28 cellular contexts compared by ENCODE assay signal in genomic region chr22:37086184-37086583, GRCh38. TPM values are rescaled to one million over a fixed set of nuclear protein-coding genes. Genes with fewer than 3 reads are reported as not detected.
DNase-seq lines count a peak whose midpoint lies in the region; ATAC-seq and TF ChIP-seq lines count a peak whose summit lies in the region.
"Had no signal": no experiment of that assay in that cellular context is flagged by ENCODE, and none has a peak within 500 bp of the region (broad histone marks: within the 10 kb centered on the region; RNA-seq: fewer than 3 reads in every experiment).

No MANE protein-coding gene starts in this region.

- H3K4me1 ChIP-seq in OCI-LY3 (ENCODE audit: low read length), result peaks cover 65% of the 10 kb centered on the region
- peaks cover 0 to 2% of the 10 kb centered on the region in 2 donors for H3K4me1 ChIP-seq in neuronal stem cell (ENCODE audit: control insufficient read depth in 2 of 2, insufficient read depth in 1 of 2, low read depth in 1 of 2, low read length in 2 of 2)

- H3K23ac ChIP-seq in neuronal stem cell (ENCODE audit: low read depth, low read length, poor library complexity), result no peak overlapping the region

- CTCF ChIA-PET in activated CD4-positive, alpha-beta T cell treated with anti-CD3 and anti-CD28 coated beads for 36 hours (lab: Charles Lee), result interaction anchor here (0.6 kb wide), 1 partner anchor 306 kb away, joined by 3 read pairs; no protein-coding TSS in a partner anchor
- CTCF ChIA-PET in activated CD4-positive, alpha-beta memory T cell treated with anti-CD3 and anti-CD28 coated beads for 36 hours (lab: Charles Lee), result interaction anchor here (1.0 to 1.2 kb wide), 2 partner anchors 9 to 40 kb away, joined by 3 read pairs; no protein-coding TSS in a partner anchor
- CTCF ChIA-PET in activated CD4-positive, alpha-beta memory T cell treated with anti-CD3 and anti-CD28 coated beads, Interleukin-2, amount 10 ng/mL, durations not matched to agents 7 days and 5 days (lab: Charles Lee), result interaction anchor here (0.6 to 1.5 kb wide), 2 partner anchors 36 to 67 kb away, joined by 3 to 4 read pairs; partner anchors contain the start of genes MPST and TST

- no peak overlapping the region for H2BK15ac ChIP-seq in neuronal stem cell (ENCODE audit: low read length)

- peaks cover 39% of the 10 kb centered on the region for H3K79me2 ChIP-seq in OCI-LY3 (ENCODE audit: low read length)

- no peaks in the 10 kb centered on the region for H3K79me1 ChIP-seq in neuronal stem cell (ENCODE audit: low read depth, low read length)

- H3K4me1 Mint-ChIP-seq in activated CD4-positive, alpha-beta T cell treated with anti-CD3 and anti-CD28 coated beads for 36 hours, result peaks cover 41% of the 10 kb centered on the region
- H3K4me1 Mint-ChIP-seq in activated CD4-positive, alpha-beta memory T cell treated with anti-CD3 and anti-CD28 coated beads for 36 hours (ENCODE audit: low read depth), result peaks cover 55% of the 10 kb centered on the region
- peaks cover 67% of the 10 kb centered on the region for H3K4me1 Mint-ChIP-seq in activated CD4-positive, alpha-beta memory T cell treated with anti-CD3 and anti-CD28 coated beads, Interleukin-2, amount 10 ng/mL, durations not matched to agents 7 days and 5 days
- H3K4me1 Mint-ChIP-seq: B cell had no signal

- DNase-seq in activated CD4-positive, alpha-beta T cell treated with anti-CD3 and anti-CD28 coated beads for 36 hours, result no peak
- DNase-seq in activated CD4-positive, alpha-beta T cell treated with anti-CD3 and anti-CD28 coated beads, Interleukin-2, amount 50 U/mL, for 4 hours, result no peak
- DNase-seq in activated CD4-positive, alpha-beta memory T cell treated with anti-CD3 and anti-CD28 coated beads for 36 hours, result no peak
- no peak for DNase-seq in activated CD4-positive, alpha-beta memory T cell treated with anti-CD3 and anti-CD28 coated beads, Interleukin-2, amount 10 ng/mL, durations not matched to agents 7 days and 5 days
- DNase-seq in neuronal stem cell (ENCODE audit: low spot score), result no peak
- no peak for DNase-seq in COR-L47 (lab: John Stamatoyannopoulos, UW)
- DNase-seq in NAMALWA (ENCODE audit: low spot score), result no peak
- DNase-seq: AML-193; CD4-positive, alpha-beta T cell; CD8-positive, alpha-beta T cell; DMS 273 treated with DMSO at 0.1 percent for 48 hours; DMS153; DMS53; DMS79; DND-41; EL; GDM1 had no signal

- H2AFZ ChIP-seq in OCI-LY3 (ENCODE audit: low read depth, low read length), result no peak overlapping the region
- no peak overlapping the region for H2AFZ ChIP-seq in neuronal stem cell (ENCODE audit: low read length)

- POLR2A ChIA-PET in activated CD4-positive, alpha-beta T cell treated with anti-CD3 and anti-CD28 coated beads for 36 hours (lab: Charles Lee), result no interaction called here
- POLR2A ChIA-PET in activated CD4-positive, alpha-beta memory T cell treated with anti-CD3 and anti-CD28 coated beads for 36 hours (lab: Charles Lee), result interaction anchor here (6.3 kb wide), 1 partner anchor 36 kb away, joined by 36 read pairs; no protein-coding TSS in a partner anchor
- POLR2A ChIA-PET in activated CD4-positive, alpha-beta memory T cell treated with anti-CD3 and anti-CD28 coated beads, Interleukin-2, amount 10 ng/mL, durations not matched to agents 7 days and 5 days (lab: Charles Lee), result interaction anchor here (1.0 to 7.1 kb wide), 2 partner anchors 20 to 35 kb away, joined by 3 to 42 read pairs; no protein-coding TSS in a partner anchor

- H3K27ac ChIP-seq in OCI-LY3 (ENCODE audit: low read length) (peak overlapping the region; percentile 94), neuronal stem cell (replicated peaks; ENCODE audit: low read length) (no peak overlapping the region)
- H3K27ac ChIP-seq: 22Rv1; A549; BLaER1 treated with 17β-estradiol and CSF1 and Interleukin-3, amounts not matched to agents 10 nM and 100 nM; C4-2B had no signal

- no peak overlapping the region for H4K8ac ChIP-seq in neuronal stem cell (ENCODE audit: low read depth, low read length)

- TF ChIP-seq CTCF in OCI-LY3 (IDR thresholded peaks at IDR 0.05; ENCODE audit: low read depth, low read length), result no peak

- H3K4me3 Mint-ChIP-seq in activated CD4-positive, alpha-beta T cell treated with anti-CD3 and anti-CD28 coated beads for 36 hours, result peak overlapping the region; percentile 69
- H3K4me3 Mint-ChIP-seq in activated CD4-positive, alpha-beta memory T cell treated with anti-CD3 and anti-CD28 coated beads for 36 hours, result peak overlapping the region; percentile 74
- H3K4me3 Mint-ChIP-seq in activated CD4-positive, alpha-beta memory T cell treated with anti-CD3 and anti-CD28 coated beads, Interleukin-2, amount 10 ng/mL, durations not matched to agents 7 days and 5 days, result no peak overlapping the region
- H3K4me3 Mint-ChIP-seq: B cell; CD4-positive, alpha-beta T cell; CD8-positive, alpha-beta T cell had no signal

- peak overlapping the region; percentile 94 for H2AK5ac ChIP-seq in neuronal stem cell (ENCODE audit: low read depth, low read length)

- H2BK5ac ChIP-seq in neuronal stem cell (ENCODE audit: low read length), result no peak overlapping the region

- H3K9ac ChIP-seq in OCI-LY3 (ENCODE audit: low read length), result peak overlapping the region; percentile 100; the same call in 1 of the 2 replicates
- H3K9ac ChIP-seq in neuronal stem cell (ENCODE audit: low read depth, low read length, poor library complexity), result peak overlapping the region; percentile 56
- H3K9ac ChIP-seq: BLaER1 treated with 17β-estradiol and CSF1 and Interleukin-3, amounts not matched to agents 10 nM and 100 nM had no signal

- H3K4me3 ChIP-seq in OCI-LY3 (ENCODE audit: low read length), result peak overlapping the region; percentile 97
- H3K4me3 ChIP-seq in neuronal stem cell (ENCODE audit: low read length in 2 of 2), result no peak overlapping the region
- H3K4me3 ChIP-seq: A549; BLaER1 treated with 17β-estradiol and CSF1 and Interleukin-3, amounts not matched to agents 10 nM and 100 nM; GM12878 had no signal

- H3K4me2 ChIP-seq in OCI-LY3 (ENCODE audit: low read length) (peak overlapping the region; percentile 91), neuronal stem cell (ENCODE audit: insufficient read depth, low read length, poor library complexity, severe bottlenecking) (no peak overlapping the region)
- H3K4me2 ChIP-seq: A549 had no signal

- no peaks in the 10 kb centered on the region for H3K27me3 Mint-ChIP-seq in activated CD4-positive, alpha-beta T cell treated with anti-CD3 and anti-CD28 coated beads for 36 hours
- no peaks in the 10 kb centered on the region for H3K27me3 Mint-ChIP-seq in activated CD4-positive, alpha-beta memory T cell treated with anti-CD3 and anti-CD28 coated beads for 36 hours
- H3K27me3 Mint-ChIP-seq in activated CD4-positive, alpha-beta memory T cell treated with anti-CD3 and anti-CD28 coated beads, Interleukin-2, amount 10 ng/mL, durations not matched to agents 7 days and 5 days, result no peaks in the 10 kb centered on the region
- H3K27me3 Mint-ChIP-seq: CD4-positive, alpha-beta T cell had no signal

- H3K9me3 ChIP-seq in OCI-LY3 (ENCODE audit: insufficient read depth, low read length), result no peaks in the 10 kb centered on the region
- no peaks in the 10 kb centered on the region for H3K9me3 ChIP-seq in neuronal stem cell (replicated peaks in 1 of 2; ENCODE audit: control insufficient read depth in 2 of 2, insufficient read depth in 1 of 2, low read depth in 1 of 2, low read length in 2 of 2)
- H3K9me3 ChIP-seq: A549; BLaER1 treated with 17β-estradiol and CSF1 and Interleukin-3, amounts not matched to agents 10 nM and 100 nM had no signal

- intact Hi-C loops in activated CD4-positive, alpha-beta T cell treated with anti-CD3 and anti-CD28 coated beads for 36 hours (cut with DNase I, micrococcal nuclease), result no loop called here
- intact Hi-C loops in activated CD4-positive, alpha-beta memory T cell treated with anti-CD3 and anti-CD28 coated beads for 36 hours (cut with micrococcal nuclease), result no loop called here

- peaks cover 7% of the 10 kb centered on the region for H3K36me3 Mint-ChIP-seq in activated CD4-positive, alpha-beta T cell treated with anti-CD3 and anti-CD28 coated beads for 36 hours (ENCODE audit: low read depth)
- peaks cover 23% of the 10 kb centered on the region for H3K36me3 Mint-ChIP-seq in activated CD4-positive, alpha-beta memory T cell treated with anti-CD3 and anti-CD28 coated beads for 36 hours
- H3K36me3 Mint-ChIP-seq in activated CD4-positive, alpha-beta memory T cell treated with anti-CD3 and anti-CD28 coated beads, Interleukin-2, amount 10 ng/mL, durations not matched to agents 7 days and 5 days (ENCODE audit: low read depth), result peaks cover 9% of the 10 kb centered on the region
- H3K36me3 Mint-ChIP-seq: CD8-positive, alpha-beta T cell had no signal

- H2BK120ac ChIP-seq in neuronal stem cell (ENCODE audit: low read depth, low read length), result no peak overlapping the region

- H3K36me3 ChIP-seq in OCI-LY3 (replicated peaks; ENCODE audit: low read depth, low read length), result peaks cover 82% of the 10 kb centered on the region
- H3K36me3 ChIP-seq in neuronal stem cell (replicated peaks in 1 of 2; ENCODE audit: control insufficient read depth in 2 of 2, insufficient read depth in 2 of 2, low read length in 2 of 2), result no peaks in the 10 kb centered on the region
- H3K36me3 ChIP-seq: BLaER1 treated with 17β-estradiol and CSF1 and Interleukin-3, amounts not matched to agents 10 nM and 100 nM had no signal

- H3K27me3 ChIP-seq in OCI-LY3 (ENCODE audit: low read depth, low read length) (no peaks in the 10 kb centered on the region), neuronal stem cell (ENCODE audit: control insufficient read depth in 3 of 3, insufficient read depth in 3 of 3, low read depth in 1 of 3, low read length in 3 of 3) (peaks cover 0 to 59% (median 0%) of the 10 kb centered on the region in 3 experiments)
- H3K27me3 ChIP-seq: BLaER1 treated with 17β-estradiol and CSF1 and Interleukin-3, amounts not matched to agents 10 nM and 100 nM had no signal

- no peak overlapping the region for H3K4ac ChIP-seq in neuronal stem cell (ENCODE audit: low read length)

- H3K18ac ChIP-seq in neuronal stem cell (ENCODE audit: low read length), result no peak overlapping the region

- no peak overlapping the region for H4K91ac ChIP-seq in neuronal stem cell (ENCODE audit: low read depth, low read length, poor library complexity)

- no peaks in the 10 kb centered on the region for H3K9me3 Mint-ChIP-seq in activated CD4-positive, alpha-beta T cell treated with anti-CD3 and anti-CD28 coated beads for 36 hours (ENCODE audit: low read depth)
- no peaks in the 10 kb centered on the region for H3K9me3 Mint-ChIP-seq in activated CD4-positive, alpha-beta memory T cell treated with anti-CD3 and anti-CD28 coated beads for 36 hours
- H3K9me3 Mint-ChIP-seq in activated CD4-positive, alpha-beta memory T cell treated with anti-CD3 and anti-CD28 coated beads, Interleukin-2, amount 10 ng/mL, durations not matched to agents 7 days and 5 days, result no peaks in the 10 kb centered on the region
- H3K9me3 Mint-ChIP-seq: CD4-positive, alpha-beta T cell; CD8-positive, alpha-beta T cell had no signal

- H4K20me1 ChIP-seq in OCI-LY3 (ENCODE audit: insufficient read depth, low read length), result no peaks in the 10 kb centered on the region
- H4K20me1 ChIP-seq: BLaER1 treated with 17β-estradiol and CSF1 and Interleukin-3, amounts not matched to agents 10 nM and 100 nM had no signal

- no peak overlapping the region for H3K27ac Mint-ChIP-seq in activated CD4-positive, alpha-beta T cell treated with anti-CD3 and anti-CD28 coated beads for 36 hours
- no peak overlapping the region for H3K27ac Mint-ChIP-seq in activated CD4-positive, alpha-beta memory T cell treated with anti-CD3 and anti-CD28 coated beads for 36 hours
- H3K27ac Mint-ChIP-seq in activated CD4-positive, alpha-beta memory T cell treated with anti-CD3 and anti-CD28 coated beads, Interleukin-2, amount 10 ng/mL, durations not matched to agents 7 days and 5 days, result no peak overlapping the region
- H3K27ac Mint-ChIP-seq: B cell; CD4-positive, alpha-beta T cell; CD8-positive, alpha-beta T cell had no signal

- WGBS in neuronal stem cell (ENCODE audit: extremely low coverage in 2 of 2, insufficient read length in 2 of 2, insufficient replicate concordance in 1 of 2), 2 donors, result no CpG with 5 or more reads among the region's 15 CpGs

- no peak for ATAC-seq in activated CD4-positive, alpha-beta T cell treated with anti-CD3 and anti-CD28 coated beads for 36 hours
- ATAC-seq: A549; CD8-positive, alpha-beta T cell; GM12878 had no signal

- no peak overlapping the region for H2BK12ac ChIP-seq in neuronal stem cell (ENCODE audit: low read length)

- no peak overlapping the region for H3K14ac ChIP-seq in neuronal stem cell (ENCODE audit: low read length)

RNA-seq across cellular contexts. Expression of gene TMPRSS6, which starts 23.3 kb away (rescaled TPM):
- 10 to 100 TPM; 17.6 to 20.2 TPM for total RNA-seq in activated CD4-positive, alpha-beta T cell treated with anti-CD3 and anti-CD28 coated beads for 36 hours
- total RNA-seq in activated CD4-positive, alpha-beta memory T cell treated with anti-CD3 and anti-CD28 coated beads for 36 hours, result 10 to 100 TPM; 39.9 to 42.1 TPM
- total RNA-seq in activated CD4-positive, alpha-beta memory T cell treated with anti-CD3 and anti-CD28 coated beads, Interleukin-2, amount 10 ng/mL, durations not matched to agents 7 days and 5 days, result 10 to 100 TPM; 14.0 to 14.7 TPM
- polyA plus RNA-seq in neuronal stem cell (2013, experiment 1 of 2), result 0.01 TPM
- polyA plus RNA-seq in neuronal stem cell (2013, experiment 2 of 2), result not detected
- total RNA-seq: A172, B cell, Daoy, G401 had no signal
- polyA plus RNA-seq: A549, BJ had no signal

RNA-seq across cellular contexts. Expression of gene KCTD17, which starts 34.6 kb away (rescaled TPM):
- 10 to 100 TPM; 32.5 to 36.8 TPM for total RNA-seq in activated CD4-positive, alpha-beta T cell treated with anti-CD3 and anti-CD28 coated beads for 36 hours
- 10 to 100 TPM; 46.0 to 47.3 TPM for total RNA-seq in activated CD4-positive, alpha-beta memory T cell treated with anti-CD3 and anti-CD28 coated beads for 36 hours
- 10 to 100 TPM; 34.5 to 36.3 TPM for total RNA-seq in activated CD4-positive, alpha-beta memory T cell treated with anti-CD3 and anti-CD28 coated beads, Interleukin-2, amount 10 ng/mL, durations not matched to agents 7 days and 5 days
- 46.3 TPM for polyA plus RNA-seq in neuronal stem cell (2013, experiment 1 of 2)
- polyA plus RNA-seq in neuronal stem cell (2013, experiment 2 of 2), result 47.4 TPM
